In the genomic region with DNA sequence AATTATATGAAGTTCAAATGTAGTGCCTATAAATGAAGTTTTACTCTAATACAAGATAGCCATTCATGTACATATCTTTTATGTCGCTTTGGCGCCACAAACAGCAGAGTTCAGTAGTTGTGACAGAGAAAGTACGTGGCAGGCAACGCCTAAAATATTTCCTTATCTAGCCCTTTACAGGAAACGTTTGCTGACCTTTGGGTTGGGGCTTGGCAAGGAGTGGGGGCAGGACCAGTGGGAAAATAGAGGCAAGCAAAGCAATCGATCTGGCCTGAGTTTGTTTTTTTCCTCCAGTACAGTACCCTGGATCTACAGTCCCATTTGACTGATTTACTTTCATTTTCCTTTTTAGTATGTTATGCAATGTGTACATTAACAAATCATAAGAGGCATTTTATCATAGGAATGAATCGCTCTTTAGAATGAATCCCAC, we compare ENCODE assay signal across 8 cellular contexts. TPM values are rescaled to one million over a fixed set of nuclear protein-coding genes. Genes with fewer than 3 reads are reported as not detected.
DNase-seq lines count a peak whose midpoint lies in the region; ATAC-seq and TF ChIP-seq lines count a peak whose summit lies in the region.

No MANE protein-coding gene starts in this region.

- H4K20me1 ChIP-seq in GM23248 (ENCODE audit: insufficient read depth) (no peaks in the 10 kb centered on the region), KMS-11 (ENCODE audit: insufficient read depth) (no peaks in the 10 kb centered on the region)

- H3F3A ChIP-seq in GM23248 (ENCODE audit: insufficient read depth) = no peaks in the 10 kb centered on the region

- H3K36me3 ChIP-seq in GM23248 (ENCODE audit: low read depth) (no peaks in the 10 kb centered on the region), KMS-11 (ENCODE audit: insufficient read depth) (no peaks in the 10 kb centered on the region)

- H3K27ac ChIP-seq in GM23248 = no peak overlapping the region
- peak overlapping the region; percentile 37; the same call in 1 of the 2 replicates for H3K27ac ChIP-seq in KMS-11
- no peak overlapping the region for H3K27ac ChIP-seq in substantia nigra (ENCODE audit: low read depth, low read length, poor library complexity, severe bottlenecking)

- H3K27me3 ChIP-seq in GM23248 (replicated peaks; ENCODE audit: insufficient read depth) (no peaks in the 10 kb centered on the region), KMS-11 (ENCODE audit: insufficient read depth, low read depth) (no peaks in the 10 kb centered on the region)

- H3K4me3 ChIP-seq in GM23248 (peak overlapping the region; percentile 51), KMS-11 (IDR thresholded peaks at IDR 0.05; ENCODE audit: insufficient read depth, low read depth, low read length) (no peak overlapping the region)

- WGBS in GM23248 (ENCODE audit: low coverage in 1 of 2, low lambda C conversion rate in 2 of 2, missing lambda C conversion rate in 2 of 2), 2 experiments = 66 to 68% methylated on average over 7 of the region's 7 CpGs

- peak; percentile 90 for ATAC-seq in GM18499 (IDR thresholded peaks at IDR 0.05; ENCODE audit: insufficient read depth, unreplicated experiment)
- ATAC-seq in left colon = peak; percentile 87

- peak overlapping the region; percentile 75 for H2AFZ ChIP-seq in GM23248
- H2AFZ ChIP-seq in KMS-11 (ENCODE audit: low read depth) = peak overlapping the region; percentile 80

- no peak for TF ChIP-seq CTCF in KMS-11 (conservative IDR thresholded peaks at IDR 0.05; ENCODE audit: low read depth, low read length)

- in situ Hi-C loops in GM23248 (cut with MboI) = no loop called here

- H3K9me3 ChIP-seq in GM23248 (ENCODE audit: low read depth) = no peaks in the 10 kb centered on the region

- intact Hi-C loops in left colon (cut with DNase I, micrococcal nuclease) = no loop called here
- intact Hi-C loops in posterior vena cava (cut with DNase I) = no loop called here

- DNase-seq in GM23248 (peak; percentile 5), left colon (peak; percentile 75 to 89), NCI-H146 (lab: John Stamatoyannopoulos, UW) (no peak), posterior vena cava (ENCODE audit: low spot score) (no peak), substantia nigra (lab: John Stamatoyannopoulos, UW) (no peak)
- DNase-seq in activated effector memory CD4-positive, alpha-beta T cell treated with anti-CD3 and anti-CD28 coated beads, Interleukin-2, amount 50 U/mL, for 16 hours = peak; percentile 64

- H3K4me2 ChIP-seq in GM23248 (ENCODE audit: unreplicated experiment) (peak overlapping the region; percentile 39), KMS-11 (peak overlapping the region; percentile 43)

- H3K9ac ChIP-seq in GM23248 = peak overlapping the region; percentile 46; the same call in 1 of the 2 replicates
- peak overlapping the region; percentile 60 for H3K9ac ChIP-seq in KMS-11

- H3K4me1 ChIP-seq in GM23248 (ENCODE audit: insufficient read depth) = no peaks in the 10 kb centered on the region
- peaks cover 3% of the 10 kb centered on the region for H3K4me1 ChIP-seq in KMS-11 (ENCODE audit: low read depth, poor library complexity, severe bottlenecking)

- no peaks in the 10 kb centered on the region for H3K9me2 ChIP-seq in GM23248 (ENCODE audit: insufficient read depth)

- no peaks in the 10 kb centered on the region for H3K79me2 ChIP-seq in GM23248 (ENCODE audit: insufficient read depth)
- no peaks in the 10 kb centered on the region for H3K79me2 ChIP-seq in KMS-11 (ENCODE audit: insufficient read depth, low read depth)

RNA-seq across cellular contexts. Expression of gene CCDC68, which starts 13.1 kb away (rescaled TPM):
- total RNA-seq in GM23248 (2014; rRNA removed; shearing (Covaris generic)) = 0.11 TPM in 1 of 2 replicates, not detected in the other
- 0.18 TPM in 1 of 2 replicates, not detected in the other for polyA plus RNA-seq in GM23248 (2016; fragmentation: Nextera tagmentation; extraction: Ambion mirVana)
- total RNA-seq in left colon (10 to 100 TPM; 50.9 to 61.1 TPM), posterior vena cava (1 to 10 TPM; 2.5 to 4.7 TPM)

Comparison
In these comparisons a context has a peak if more than half of its experiments do, and no peak if none do; other contexts are left out.
1. DNase-seq: peak in GM23248 (single experiment), activated effector memory CD4-positive, alpha-beta T cell treated with anti-CD3 and anti-CD28 coated beads, Interleukin-2, amount 50 U/mL, for 16 hours (single experiment) and left colon (2 of 2); none in NCI-H146 (single experiment), posterior vena cava (single experiment) and substantia nigra (0 of 49).
2. RNA of gene CCDC68, which starts 13.1 kb away (total RNA-seq): 50.9 to 61.1 TPM in left colon; 2.5 to 4.7 TPM in posterior vena cava and 0.11 TPM in GM23248; every median in the first group is over 4 times any median in the second.